Comparison of ENCODE assay signal across 5 cellular contexts in genomic region chr4:121888134-121888533, GRCh38.
"Had no signal": no experiment of that assay in that cellular context is flagged by ENCODE, and none has a peak within 500 bp of the region (broad histone marks: within the 10 kb centered on the region; RNA-seq: fewer than 3 reads in every experiment).

No MANE protein-coding gene starts in this region.

- H3K9ac ChIP-seq: KMS-11 had no signal

- H3K27ac ChIP-seq: HL-60, KMS-11 had no signal

- DNase-seq: KBM-7, KG1 had no signal

- H3K4me2 ChIP-seq: KMS-11 had no signal

- FAIRE-seq: HTR-8/SVneo had no signal
